In genomic region chr11:130562549-130562948, GRCh38 we compare ENCODE assay signal across 18 cellular contexts.
DNase-seq lines count a peak whose midpoint lies in the region; ATAC-seq and TF ChIP-seq lines count a peak whose summit lies in the region.
"Had no signal": no experiment of that assay in that cellular context is flagged by ENCODE, and none has a peak within 500 bp of the region (broad histone marks: within the 10 kb centered on the region; RNA-seq: fewer than 3 reads in every experiment).

No MANE protein-coding gene starts in this region.

- no peak for TF ChIP-seq RAD21 in IMR-90 (IDR thresholded peaks at IDR 0.05; ENCODE audit: low read length)

- H3K4me3 ChIP-seq in IMR-90 (ENCODE audit: insufficient read depth, low read depth, low read length) (no peak overlapping the region), Panc1 (ENCODE audit: low read depth in 2 of 2, low read length in 2 of 2) (no peak overlapping the region), smooth muscle cell (no peak overlapping the region)
- H3K4me3 ChIP-seq: BLaER1 had no signal

- peak overlapping the region; percentile 65; the same call in 1 of the 2 replicates for H3K4ac ChIP-seq in IMR-90 (ENCODE audit: low read depth, low read length)

- no peak for ATAC-seq in IMR-90 (ENCODE audit: low read depth)
- no peak for ATAC-seq in Panc1
- no peak for ATAC-seq in natural killer cell
- no peak for ATAC-seq in HG02840 (IDR thresholded peaks at IDR 0.05; ENCODE audit: low FRiP score, unreplicated experiment)
- ATAC-seq: HCT116 had no signal

- H3K27ac ChIP-seq in IMR-90 (ENCODE audit: insufficient read depth, low read length): no peak overlapping the region
- peak overlapping the region; percentile 35; the same call in 1 of the 2 replicates for H3K27ac ChIP-seq in Panc1 (ENCODE audit: low read length)
- peak overlapping the region; percentile 95 for H3K27ac ChIP-seq in smooth muscle cell (ENCODE audit: low read depth)
- H3K27ac ChIP-seq: BLaER1 had no signal

- no peak overlapping the region for H3K23ac ChIP-seq in IMR-90 (ENCODE audit: low read depth, low read length)

- TF ChIP-seq CTCF in IMR-90 (conservative IDR thresholded peaks at IDR 0.05; ENCODE audit: low read depth, low read length) (no peak), Panc1 (IDR thresholded peaks at IDR 0.05) (no peak), natural killer cell (IDR thresholded peaks at IDR 0.05) (no peak), smooth muscle cell (IDR thresholded peaks at IDR 0.05; ENCODE audit: borderline replicate concordance, insufficient read depth, poor library complexity, severe bottlenecking) (no peak)

- no peak overlapping the region for H4K5ac ChIP-seq in IMR-90 (ENCODE audit: low read depth, low read length)

- no peak overlapping the region for H3K4me2 ChIP-seq in IMR-90 (ENCODE audit: low read depth, low read length)
- no peak overlapping the region for H3K4me2 ChIP-seq in smooth muscle cell
- H3K4me2 ChIP-seq: BLaER1 had no signal

- 0 out of 2 replicates have a peak, but pooled peaks cover 3% of the 10 kb centered on the region for H3K9me1 ChIP-seq in IMR-90 (ENCODE audit: insufficient read depth, low read length)

- no peak overlapping the region for H2BK15ac ChIP-seq in IMR-90 (ENCODE audit: low read depth, low read length)

- no peaks in the 10 kb centered on the region for H4K20me1 ChIP-seq in IMR-90 (ENCODE audit: insufficient read depth, low read length)
- no peaks in the 10 kb centered on the region for H4K20me1 ChIP-seq in smooth muscle cell (ENCODE audit: low read depth)
- H4K20me1 ChIP-seq: BLaER1 had no signal

- no peak overlapping the region for H2AFZ ChIP-seq in IMR-90 (replicated peaks; ENCODE audit: low read length, poor library complexity)
- H2AFZ ChIP-seq in smooth muscle cell (ENCODE audit: low read depth): peak overlapping the region; percentile 30

- no peak overlapping the region; the same call in 1 of the 2 replicates for H3K18ac ChIP-seq in IMR-90 (ENCODE audit: low read depth, low read length)

- peaks cover 6% of the 10 kb centered on the region for H3K4me1 ChIP-seq in IMR-90 (ENCODE audit: control insufficient read depth, insufficient read depth, low read length)
- peaks cover 3% of the 10 kb centered on the region; the same call in 1 of the 2 replicates for H3K4me1 ChIP-seq in Panc1 (ENCODE audit: control insufficient read depth, insufficient read depth, low read length)
- H3K4me1 ChIP-seq in smooth muscle cell (ENCODE audit: low read depth): peaks cover 5% of the 10 kb centered on the region

- peak overlapping the region in 1 of 2 donors; percentile 45 for H3K27ac Mint-ChIP-seq in natural killer cell
- H3K27ac Mint-ChIP-seq: CD14-positive monocyte; CD4-positive, alpha-beta memory T cell; HFFc6 had no signal

- no peak overlapping the region for H2BK20ac ChIP-seq in IMR-90 (ENCODE audit: low read depth, low read length)

- H3K56ac ChIP-seq in IMR-90 (ENCODE audit: extremely low read depth, insufficient read depth, low read length): no peak overlapping the region

- H3K79me2 ChIP-seq in smooth muscle cell (ENCODE audit: low read depth): no peaks in the 10 kb centered on the region

- no CpG with 5 or more reads among the region's 2 CpGs for WGBS in IMR-90 (ENCODE audit: extremely low coverage in 2 of 2, insufficient read length in 1 of 2), 2 experiments
- WGBS in smooth muscle cell (ENCODE audit: low lambda C conversion rate): 74% methylated on average over 2 of the region's 2 CpGs

- H3K36me3 Mint-ChIP-seq in natural killer cell: no peaks in the 10 kb centered on the region
- H3K36me3 Mint-ChIP-seq: CD14-positive monocyte; CD4-positive, alpha-beta memory T cell had no signal

- peaks cover 12 to 17% of the 10 kb centered on the region in 2 donors for H3K4me1 Mint-ChIP-seq in natural killer cell
- H3K4me1 Mint-ChIP-seq: CD4-positive, alpha-beta memory T cell had no signal

- H3K14ac ChIP-seq in IMR-90 (replicated peaks; ENCODE audit: low read depth, low read length): no peak overlapping the region; the same call in 1 of the 2 replicates

- H3K27me3 Mint-ChIP-seq in natural killer cell (ENCODE audit: low read depth in 2 of 2): no peaks in the 10 kb centered on the region

- no peaks in the 10 kb centered on the region for H3K36me3 ChIP-seq in IMR-90 (ENCODE audit: control insufficient read depth, insufficient read depth, low read length)
- no peaks in the 10 kb centered on the region for H3K36me3 ChIP-seq in Panc1 (ENCODE audit: control insufficient read depth, insufficient read depth, low read length)
- H3K36me3 ChIP-seq in smooth muscle cell (ENCODE audit: low read depth): no peaks in the 10 kb centered on the region
- H3K36me3 ChIP-seq: BLaER1 had no signal

- no peak overlapping the region for H2BK5ac ChIP-seq in IMR-90 (ENCODE audit: low read depth, low read length, poor library complexity, severe bottlenecking)

- CTCF ChIA-PET in IMR-90 (lab: Yijun Ruan, JAX) (no interaction called here), Panc1 (lab: Charles Lee) (no interaction called here)

- H2AK9ac ChIP-seq in IMR-90 (replicated peaks; ENCODE audit: low read depth, low read length, poor library complexity): no peak overlapping the region

- H3K9me3 Mint-ChIP-seq in natural killer cell: no peaks in the 10 kb centered on the region
- H3K9me3 Mint-ChIP-seq: HFFc6 had no signal

- H3K9ac ChIP-seq in IMR-90 (ENCODE audit: low read depth, low read length): no peak overlapping the region
- H3K9ac ChIP-seq in smooth muscle cell (ENCODE audit: low read depth): no peak overlapping the region
- H3K9ac ChIP-seq: BLaER1 had no signal

- H3K27me3 ChIP-seq in IMR-90 (ENCODE audit: control insufficient read depth, insufficient read depth, low read length) (no peaks in the 10 kb centered on the region), Panc1 (ENCODE audit: control insufficient read depth, insufficient read depth, low read length) (no peaks in the 10 kb centered on the region), smooth muscle cell (ENCODE audit: low read depth) (no peaks in the 10 kb centered on the region)
- H3K27me3 ChIP-seq: BLaER1 had no signal

- no peak for TF ChIP-seq POLR2A in IMR-90 (IDR thresholded peaks at IDR 0.05; ENCODE audit: low read depth, low read length)

- H3K9me3 ChIP-seq in IMR-90 (ENCODE audit: control insufficient read depth, insufficient read depth, low read length) (no peaks in the 10 kb centered on the region), Panc1 (ENCODE audit: control insufficient read depth, insufficient read depth, low read depth, low read length) (no peaks in the 10 kb centered on the region), smooth muscle cell (replicated peaks; ENCODE audit: low read depth) (no peaks in the 10 kb centered on the region)
- H3K9me3 ChIP-seq: BLaER1 had no signal

- H3K4me3 Mint-ChIP-seq in natural killer cell: peak overlapping the region; percentile 29
- H3K4me3 Mint-ChIP-seq: CD14-positive monocyte; CD4-positive, alpha-beta memory T cell; HFFc6 had no signal

- no peak overlapping the region for H2BK120ac ChIP-seq in IMR-90 (ENCODE audit: low read depth, low read length)

- H3K79me1 ChIP-seq in IMR-90 (ENCODE audit: low read depth in 1 of 2, low read length in 2 of 2): no peaks in the 10 kb centered on the region

- dilution Hi-C loops in IMR-90 (cut with HindIII; ENCODE audit: low sequenced_read_pairs, unreplicated experiment): no loop called here

- peaks cover 5% of the 10 kb centered on the region for H3F3A ChIP-seq in smooth muscle cell (ENCODE audit: low read depth)

- H4K8ac ChIP-seq in IMR-90 (ENCODE audit: low read depth in 2 of 2, low read length in 2 of 2): no peak overlapping the region; a peak in 1 of 4 replicates

- no TSS peak for BruUV-seq in IMR-90 (replicated peaks; lab: Mats Ljungman, UMichigan)
- BruUV-seq in Panc1 (replicated peaks; lab: Mats Ljungman, UMichigan): no TSS peak

- in situ Hi-C loops in IMR-90 (cut with MboI; ENCODE audit: low sequenced_read_pairs): no loop called here
- in situ Hi-C loops in Panc1 (cut with HindIII; ENCODE audit: low pct_unique_long_range_greater_than_20kb, low sequenced_read_pairs): no loop called here

- H4K91ac ChIP-seq in IMR-90 (ENCODE audit: insufficient read depth, low read depth, low read length): no peak overlapping the region

- 0 out of 2 replicates have a peak overlapping the region, but pooled peaks have one; percentile 62 for H2AK5ac ChIP-seq in IMR-90 (ENCODE audit: low read depth, low read length)

- DNase-seq in IMR-90: no peak
- DNase-seq in Panc1 (ENCODE audit: low read depth, low spot score): no peak
- DNase-seq in natural killer cell: no peak
- DNase-seq in smooth muscle cell (lab: John Stamatoyannopoulos, UW; ENCODE audit: unreplicated experiment): no peak
- DNase-seq in dedifferentiated amniotic fluid mesenchymal stem cell (ENCODE audit: extremely low spot score): no peak
- DNase-seq in NCI-H1417 treated with DMSO at 0.1 percent for 48 hours (lab: John Stamatoyannopoulos, UW): no peak
- DNase-seq: 8988T; CD4-positive, alpha-beta memory T cell; DMS153; DMS79; GDM1; GOT3; H7; HFFc6 had no signal

- POLR2A ChIA-PET in IMR-90 (lab: Charles Lee; ENCODE audit: unreplicated experiment) (no interaction called here), Panc1 (lab: Charles Lee) (no interaction called here)

- intact Hi-C loops in IMR-90 (cut with micrococcal nuclease) (no loop called here), Panc1 (cut with micrococcal nuclease; ENCODE audit: unreplicated experiment) (no loop called here), natural killer cell (cut with micrococcal nuclease) (no loop called here)

TF ChIP-seq in IMR-90, 13 proteins besides CTCF, POLR2A, EP300 and RAD21:
- 0 out of 2 replicates have a peak, but pooled peaks have one; percentile 2 for TF ChIP-seq CEBPB (IDR thresholded peaks at IDR 0.05; ENCODE audit: low read depth, low read length)
- no peak for TF ChIP-seq MAZ (IDR thresholded peaks at IDR 0.05; ENCODE audit: borderline replicate concordance, low read depth, low read length)
TF ChIP-seq in IMR-90: peak in this region for 1.
